In the genomic region with DNA sequence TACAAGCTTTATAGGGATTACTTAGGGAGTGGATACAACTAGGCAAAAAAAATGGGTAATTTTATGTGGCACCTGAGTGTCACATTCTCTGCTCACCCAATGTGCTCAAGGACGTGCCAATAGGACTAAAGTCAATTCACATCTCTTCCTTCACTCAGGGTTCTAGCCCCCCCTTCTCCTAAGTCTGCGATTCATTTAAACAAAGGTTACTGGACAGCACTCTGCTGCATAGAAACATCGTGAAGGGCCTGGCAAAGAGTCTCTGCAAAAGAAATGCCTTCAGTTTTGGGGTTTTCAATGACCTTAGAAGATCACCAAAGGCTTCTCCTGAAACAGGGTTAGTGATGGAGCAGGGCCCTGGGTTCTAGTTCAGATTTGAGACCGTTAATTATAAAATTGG, we compare ENCODE assay signal across 11 cellular contexts.
DNase-seq lines count a peak whose midpoint lies in the region; ATAC-seq and TF ChIP-seq lines count a peak whose summit lies in the region.
"Had no signal": no experiment of that assay in that cellular context is flagged by ENCODE, and none has a peak within 500 bp of the region (broad histone marks: within the 10 kb centered on the region; RNA-seq: fewer than 3 reads in every experiment).

No MANE protein-coding gene starts in this region.

- H3K4me1 ChIP-seq in GM23338 (ENCODE audit: insufficient read depth) (peaks cover 48% of the 10 kb centered on the region), SJSA1 (replicated peaks) (peaks cover 25% of the 10 kb centered on the region), esophagus (ENCODE audit: control insufficient read depth in 2 of 2, insufficient read depth in 2 of 2, low read length in 1 of 2) (no peaks in the 10 kb centered on the region), parathyroid adenoma (peaks cover 24% of the 10 kb centered on the region)

- DNase-seq in GM23338 (ENCODE audit: low spot score): no peak
- DNase-seq in SJSA1 (ENCODE audit: low read depth in 1 of 2, low spot score in 2 of 2): peak in 1 of 2 experiments; percentile 23
- no peak for DNase-seq in stimulated activated CD8-positive, alpha-beta memory T cell treated with anti-CD3 and anti-CD28 coated beads, Interleukin-4, amount 100 ng/mL, for 48 hours
- DNase-seq in amniotic stem cell (lab: John Stamatoyannopoulos, UW): no peak
- DNase-seq in activated naive CD4-positive, alpha-beta T cell treated with anti-CD3 and anti-CD28 coated beads, Interleukin-2, amount 50 U/mL, for 72 hours (ENCODE audit: low spot score in 2 of 2): no peak
- DNase-seq: DMS79 treated with DMSO at 0.1 percent for 48 hours, KG1, naive B cell had no signal

- 61 to 62% methylated on average over 4 of the region's 4 CpGs for WGBS in esophagus, 2 donors

- H3K4me3 Mint-ChIP-seq in GM23338: peak overlapping the region; percentile 90

- peaks cover 14% of the 10 kb centered on the region for H3K27me3 Mint-ChIP-seq in GM23338 (ENCODE audit: insufficient read depth, low read depth, poor library complexity)

- H3K9ac ChIP-seq in parathyroid adenoma: no peak overlapping the region

- ATAC-seq in GM23338: no peak
- ATAC-seq in activated naive CD4-positive, alpha-beta T cell treated with anti-CD3 and anti-CD28 coated beads, Interleukin-2, amount 50 U/mL, for 72 hours: no peak
- no peak for ATAC-seq in GM21360 (IDR thresholded peaks at IDR 0.05; ENCODE audit: unreplicated experiment)

- peaks cover 2% of the 10 kb centered on the region; the same call in 1 of the 2 replicates for H4K20me1 ChIP-seq in GM23338 (replicated peaks; ENCODE audit: insufficient read depth)

- H3K4me1 Mint-ChIP-seq in GM23338: peaks cover 59% of the 10 kb centered on the region

- no peaks in the 10 kb centered on the region; the same call in 1 of the 2 replicates for H3F3A ChIP-seq in GM23338 (replicated peaks; ENCODE audit: low read depth)

- H2AFZ ChIP-seq in GM23338: no peak overlapping the region
- no peak overlapping the region for H2AFZ ChIP-seq in parathyroid adenoma

- no peaks in the 10 kb centered on the region for H3K9me3 ChIP-seq in SJSA1 (replicated peaks)
- no peaks in the 10 kb centered on the region for H3K9me3 ChIP-seq in esophagus (ENCODE audit: control insufficient read depth in 2 of 2, insufficient read depth in 1 of 2, low read depth in 1 of 2, low read length in 1 of 2)
- no peaks in the 10 kb centered on the region for H3K9me3 ChIP-seq in parathyroid adenoma (ENCODE audit: control insufficient read depth, low read length)

- no peak overlapping the region for H3K27ac Mint-ChIP-seq in GM23338
- no peak overlapping the region for H3K27ac Mint-ChIP-seq in activated naive CD4-positive, alpha-beta T cell treated with anti-CD3 and anti-CD28 coated beads, Interleukin-2, amount 50 U/mL, for 72 hours
- H3K27ac Mint-ChIP-seq: naive B cell had no signal

- H3K36me3 Mint-ChIP-seq in GM23338 (ENCODE audit: low read depth): no peaks in the 10 kb centered on the region
- H3K36me3 Mint-ChIP-seq in activated naive CD4-positive, alpha-beta T cell treated with anti-CD3 and anti-CD28 coated beads, Interleukin-2, amount 50 U/mL, for 72 hours: no peaks in the 10 kb centered on the region

- H3K4me2 ChIP-seq in GM23338 (peak overlapping the region; percentile 87), parathyroid adenoma (ENCODE audit: low read length) (peak overlapping the region; percentile 86)

- peaks cover 29% of the 10 kb centered on the region for H3K79me2 ChIP-seq in GM23338 (replicated peaks; ENCODE audit: insufficient read depth)
- peaks cover 78% of the 10 kb centered on the region for H3K79me2 ChIP-seq in parathyroid adenoma

- peak overlapping the region; percentile 80 for H3K4me3 ChIP-seq in GM23338
- H3K4me3 ChIP-seq in SJSA1: peak overlapping the region; percentile 83
- H3K4me3 ChIP-seq in esophagus (ENCODE audit: low read depth in 1 of 2, low read length in 2 of 2): peak overlapping the region; percentile 74 to 94
- H3K4me3 ChIP-seq in parathyroid adenoma (ENCODE audit: low read depth, low read length): peak overlapping the region; percentile 99

- no peaks in the 10 kb centered on the region for H3K9me3 Mint-ChIP-seq in GM23338
- no peaks in the 10 kb centered on the region for H3K9me3 Mint-ChIP-seq in activated naive CD4-positive, alpha-beta T cell treated with anti-CD3 and anti-CD28 coated beads, Interleukin-2, amount 50 U/mL, for 72 hours

- peaks cover 47% of the 10 kb centered on the region for H3K27me3 ChIP-seq in GM23338 (ENCODE audit: insufficient read depth)
- H3K27me3 ChIP-seq in SJSA1 (replicated peaks): no peaks in the 10 kb centered on the region
- H3K27me3 ChIP-seq in esophagus (ENCODE audit: control insufficient read depth in 1 of 2, insufficient read depth in 2 of 2, low read length in 2 of 2): no peaks in the 10 kb centered on the region
- H3K27me3 ChIP-seq in parathyroid adenoma (ENCODE audit: control insufficient read depth, insufficient read depth, low read length): no peaks in the 10 kb centered on the region

- H3K36me3 ChIP-seq in GM23338 (ENCODE audit: insufficient read depth): no peaks in the 10 kb centered on the region
- H3K36me3 ChIP-seq in SJSA1: peaks cover 5% of the 10 kb centered on the region; the same call in 1 of the 2 replicates
- H3K36me3 ChIP-seq in esophagus (ENCODE audit: control insufficient read depth in 2 of 2, insufficient read depth in 2 of 2, low read length in 1 of 2): no peaks in the 10 kb centered on the region
- no peaks in the 10 kb centered on the region for H3K36me3 ChIP-seq in parathyroid adenoma (ENCODE audit: control insufficient read depth, insufficient read depth, low read length)

- H3K27ac ChIP-seq in GM23338 (ENCODE audit: low read depth) (no peak overlapping the region), SJSA1 (no peak overlapping the region), esophagus (ENCODE audit: low read depth in 2 of 2, low read length in 1 of 2) (no peak overlapping the region), parathyroid adenoma (peak overlapping the region; percentile 91)

- TF ChIP-seq CTCF in GM23338 (conservative IDR thresholded peaks at IDR 0.05; ENCODE audit: low read depth in 2 of 2) (no peak), parathyroid adenoma (IDR thresholded peaks at IDR 0.05) (no peak)

- H3K9me2 ChIP-seq in GM23338 (ENCODE audit: insufficient read depth): no peaks in the 10 kb centered on the region

TF ChIP-seq in GM23338, 12 proteins besides CTCF, POLR2A, EP300 and RAD21 (continues in another document):
- TF ChIP-seq JUNB (IDR thresholded peaks at IDR 0.05; ENCODE audit: unreplicated experiment) (no peak), POLR2AphosphoS5 (IDR thresholded peaks at IDR 0.05; ENCODE audit: low read depth) (no peak), CREB1 (CRISPR knock-in tag; IDR thresholded peaks at IDR 0.05; ENCODE audit: low read depth) (no peak)
- TF ChIP-seq, protein P1, sequence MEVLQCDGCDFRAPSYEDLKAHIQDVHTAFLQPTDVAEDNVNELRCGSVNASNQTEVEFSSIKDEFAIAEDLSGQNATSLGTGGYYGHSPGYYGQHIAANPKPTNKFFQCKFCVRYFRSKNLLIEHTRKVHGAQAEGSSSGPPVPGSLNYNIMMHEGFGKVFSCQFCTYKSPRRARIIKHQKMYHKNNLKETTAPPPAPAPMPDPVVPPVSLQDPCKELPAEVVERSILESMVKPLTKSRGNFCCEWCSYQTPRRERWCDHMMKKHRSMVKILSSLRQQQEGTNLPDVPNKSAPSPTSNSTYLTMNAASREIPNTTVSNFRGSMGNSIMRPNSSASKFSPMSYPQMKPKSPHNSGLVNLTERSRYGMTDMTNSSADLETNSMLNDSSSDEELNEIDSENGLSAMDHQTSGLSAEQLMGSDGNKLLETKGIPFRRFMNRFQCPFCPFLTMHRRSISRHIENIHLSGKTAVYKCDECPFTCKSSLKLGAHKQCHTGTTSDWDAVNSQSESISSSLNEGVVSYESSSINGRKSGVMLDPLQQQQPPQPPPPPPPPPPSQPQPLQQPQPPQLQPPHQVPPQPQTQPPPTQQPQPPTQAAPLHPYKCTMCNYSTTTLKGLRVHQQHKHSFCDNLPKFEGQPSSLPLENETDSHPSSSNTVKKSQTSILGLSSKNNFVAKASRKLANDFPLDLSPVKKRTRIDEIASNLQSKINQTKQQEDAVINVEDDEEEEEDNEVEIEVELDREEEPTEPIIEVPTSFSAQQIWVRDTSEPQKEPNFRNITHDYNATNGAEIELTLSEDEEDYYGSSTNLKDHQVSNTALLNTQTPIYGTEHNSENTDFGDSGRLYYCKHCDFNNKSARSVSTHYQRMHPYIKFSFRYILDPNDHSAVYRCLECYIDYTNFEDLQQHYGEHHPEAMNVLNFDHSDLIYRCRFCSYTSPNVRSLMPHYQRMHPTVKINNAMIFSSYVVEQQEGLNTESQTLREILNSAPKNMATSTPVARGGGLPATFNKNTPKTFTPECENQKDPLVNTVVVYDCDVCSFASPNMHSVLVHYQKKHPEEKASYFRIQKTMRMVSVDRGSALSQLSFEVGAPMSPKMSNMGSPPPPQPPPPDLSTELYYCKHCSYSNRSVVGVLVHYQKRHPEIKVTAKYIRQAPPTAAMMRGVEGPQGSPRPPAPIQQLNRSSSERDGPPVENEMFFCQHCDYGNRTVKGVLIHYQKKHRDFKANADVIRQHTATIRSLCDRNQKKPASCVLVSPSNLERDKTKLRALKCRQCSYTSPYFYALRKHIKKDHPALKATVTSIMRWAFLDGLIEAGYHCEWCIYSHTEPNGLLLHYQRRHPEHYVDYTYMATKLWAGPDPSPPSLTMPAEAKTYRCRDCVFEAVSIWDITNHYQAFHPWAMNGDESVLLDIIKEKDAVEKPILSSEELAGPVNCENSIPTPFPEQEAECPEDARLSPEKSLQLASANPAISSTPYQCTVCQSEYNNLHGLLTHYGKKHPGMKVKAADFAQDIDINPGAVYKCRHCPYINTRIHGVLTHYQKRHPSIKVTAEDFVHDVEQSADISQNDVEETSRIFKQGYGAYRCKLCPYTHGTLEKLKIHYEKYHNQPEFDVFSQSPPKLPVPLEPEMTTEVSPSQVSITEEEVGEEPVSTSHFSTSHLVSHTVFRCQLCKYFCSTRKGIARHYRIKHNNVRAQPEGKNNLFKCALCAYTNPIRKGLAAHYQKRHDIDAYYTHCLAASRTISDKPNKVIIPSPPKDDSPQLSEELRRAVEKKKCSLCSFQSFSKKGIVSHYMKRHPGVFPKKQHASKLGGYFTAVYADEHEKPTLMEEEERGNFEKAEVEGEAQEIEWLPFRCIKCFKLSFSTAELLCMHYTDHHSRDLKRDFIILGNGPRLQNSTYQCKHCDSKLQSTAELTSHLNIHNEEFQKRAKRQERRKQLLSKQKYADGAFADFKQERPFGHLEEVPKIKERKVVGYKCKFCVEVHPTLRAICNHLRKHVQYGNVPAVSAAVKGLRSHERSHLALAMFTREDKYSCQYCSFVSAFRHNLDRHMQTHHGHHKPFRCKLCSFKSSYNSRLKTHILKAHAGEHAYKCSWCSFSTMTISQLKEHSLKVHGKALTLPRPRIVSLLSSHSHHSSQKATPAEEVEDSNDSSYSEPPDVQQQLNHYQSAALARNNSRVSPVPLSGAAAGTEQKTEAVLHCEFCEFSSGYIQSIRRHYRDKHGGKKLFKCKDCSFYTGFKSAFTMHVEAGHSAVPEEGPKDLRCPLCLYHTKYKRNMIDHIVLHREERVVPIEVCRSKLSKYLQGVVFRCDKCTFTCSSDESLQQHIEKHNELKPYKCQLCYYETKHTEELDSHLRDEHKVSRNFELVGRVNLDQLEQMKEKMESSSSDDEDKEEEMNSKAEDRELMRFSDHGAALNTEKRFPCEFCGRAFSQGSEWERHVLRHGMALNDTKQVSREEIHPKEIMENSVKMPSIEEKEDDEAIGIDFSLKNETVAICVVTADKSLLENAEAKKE (CRISPR knock-in tag; IDR thresholded peaks at IDR 0.05): no peak
